ENCODE assay signal across 1 cellular context in the genomic region with DNA sequence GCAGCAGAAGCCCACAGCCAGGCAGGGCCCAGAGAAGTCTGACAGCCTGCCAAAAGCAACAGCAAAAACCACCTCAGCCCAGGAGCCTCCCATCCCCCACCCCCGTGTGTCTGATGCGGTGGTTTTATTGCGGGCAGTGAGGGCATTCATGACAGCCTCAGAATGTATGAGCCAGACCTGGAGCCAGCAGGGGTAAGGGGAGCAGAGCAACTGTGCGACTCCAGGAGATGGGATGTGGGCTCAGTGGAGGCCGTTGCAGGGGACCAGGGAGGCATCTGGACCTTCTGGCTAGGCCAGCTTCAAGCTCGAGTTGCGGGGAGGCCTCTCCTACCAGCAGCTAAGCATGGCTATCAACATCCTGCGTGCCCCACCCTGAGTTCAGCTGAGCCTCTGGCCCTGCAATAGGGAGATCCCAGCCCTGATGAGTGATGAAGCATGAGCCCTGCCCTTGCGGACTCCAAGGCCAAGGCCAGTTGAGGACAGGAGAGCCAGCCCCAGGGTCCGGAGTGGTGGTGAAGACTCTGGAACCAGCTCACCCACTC.
A peak's percentile ranks its signal among the peaks of the same experiment; 100 is the strongest.
TF ChIP-seq lines count a peak whose summit lies in the region.

No MANE protein-coding gene starts in this region.

TF ChIP-seq in HEK293, 187 proteins besides CTCF, POLR2A, EP300 and RAD21 (continued from another document and continues in another):
- TF ChIP-seq, protein P1, sequence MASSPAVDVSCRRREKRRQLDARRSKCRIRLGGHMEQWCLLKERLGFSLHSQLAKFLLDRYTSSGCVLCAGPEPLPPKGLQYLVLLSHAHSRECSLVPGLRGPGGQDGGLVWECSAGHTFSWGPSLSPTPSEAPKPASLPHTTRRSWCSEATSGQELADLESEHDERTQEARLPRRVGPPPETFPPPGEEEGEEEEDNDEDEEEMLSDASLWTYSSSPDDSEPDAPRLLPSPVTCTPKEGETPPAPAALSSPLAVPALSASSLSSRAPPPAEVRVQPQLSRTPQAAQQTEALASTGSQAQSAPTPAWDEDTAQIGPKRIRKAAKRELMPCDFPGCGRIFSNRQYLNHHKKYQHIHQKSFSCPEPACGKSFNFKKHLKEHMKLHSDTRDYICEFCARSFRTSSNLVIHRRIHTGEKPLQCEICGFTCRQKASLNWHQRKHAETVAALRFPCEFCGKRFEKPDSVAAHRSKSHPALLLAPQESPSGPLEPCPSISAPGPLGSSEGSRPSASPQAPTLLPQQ (tag by site-specific recombination; IDR thresholded peaks at IDR 0.05): peak; percentile 79
- TF ChIP-seq ZNF629 (tag by site-specific recombination; IDR thresholded peaks at IDR 0.05) (0 out of 2 replicates have a peak, but pooled peaks have one; percentile 31), ZNF596 (tag by site-specific recombination; IDR thresholded peaks at IDR 0.05) (no peak), ZNF311 (tag by site-specific recombination; IDR thresholded peaks at IDR 0.05; ENCODE audit: borderline replicate concordance) (no peak), ZNF10 (tag by site-specific recombination; IDR thresholded peaks at IDR 0.05) (no peak), ZNF548 (tag by site-specific recombination; IDR thresholded peaks at IDR 0.05) (no peak), ZNF140 (tag by site-specific recombination; IDR thresholded peaks at IDR 0.05) (no peak), ZNF654 (tag by site-specific recombination; IDR thresholded peaks at IDR 0.05; ENCODE audit: low read depth) (no peak), ZNF114 (tag by site-specific recombination; IDR thresholded peaks at IDR 0.05) (no peak), ZNF624 (tag by site-specific recombination; IDR thresholded peaks at IDR 0.05) (no peak), ZNF335 (tag by site-specific recombination; conservative IDR thresholded peaks at IDR 0.05) (no peak), ZNF223 (tag by site-specific recombination; IDR thresholded peaks at IDR 0.05) (no peak), RBAK (tag by site-specific recombination; IDR thresholded peaks at IDR 0.05) (no peak), YY1 (tag by site-specific recombination; IDR thresholded peaks at IDR 0.05) (no peak), KLF9 (tag by site-specific recombination; IDR thresholded peaks at IDR 0.05; ENCODE audit: low read depth) (no peak), ZNF621 (tag by site-specific recombination; IDR thresholded peaks at IDR 0.05) (no peak), ZNF16 (tag by site-specific recombination; IDR thresholded peaks at IDR 0.05; ENCODE audit: low read depth) (no peak), ZNF843 (tag by site-specific recombination; IDR thresholded peaks at IDR 0.05) (no peak), SP2 (tag by site-specific recombination; IDR thresholded peaks at IDR 0.05) (no peak), ZXDB (tag by site-specific recombination; IDR thresholded peaks at IDR 0.05) (0 out of 2 replicates have a peak, but pooled peaks have one; percentile 36), ZNF529 (tag by site-specific recombination; IDR thresholded peaks at IDR 0.05; ENCODE audit: insufficient replicate concordance) (no peak), SP3 (tag by site-specific recombination; IDR thresholded peaks at IDR 0.05) (no peak), GLIS1 (tag by site-specific recombination; IDR thresholded peaks at IDR 0.05) (peak; percentile 99), ZNF2 (tag by site-specific recombination; IDR thresholded peaks at IDR 0.05) (no peak), ZNF830 (tag by site-specific recombination; IDR thresholded peaks at IDR 0.05; ENCODE audit: low read depth) (no peak), ZNF266 (tag by site-specific recombination; IDR thresholded peaks at IDR 0.05; ENCODE audit: low read depth) (no peak), ZNF423 (tag by site-specific recombination; IDR thresholded peaks at IDR 0.05) (no peak), ZNF19 (tag by site-specific recombination; IDR thresholded peaks at IDR 0.05; ENCODE audit: low read depth) (no peak), ZSCAN16 (tag by site-specific recombination; IDR thresholded peaks at IDR 0.05) (no peak), ZNF776 (tag by site-specific recombination; IDR thresholded peaks at IDR 0.05; ENCODE audit: borderline replicate concordance) (no peak), SETDB1 (IDR thresholded peaks at IDR 0.05; ENCODE audit: insufficient read length, low read length) (no peak), ZNF37A (tag by site-specific recombination; IDR thresholded peaks at IDR 0.05) (no peak), ZFP69B (tag by site-specific recombination; IDR thresholded peaks at IDR 0.05) (no peak; the same call in 1 of the 2 replicates)
- TF ChIP-seq, protein P2, sequence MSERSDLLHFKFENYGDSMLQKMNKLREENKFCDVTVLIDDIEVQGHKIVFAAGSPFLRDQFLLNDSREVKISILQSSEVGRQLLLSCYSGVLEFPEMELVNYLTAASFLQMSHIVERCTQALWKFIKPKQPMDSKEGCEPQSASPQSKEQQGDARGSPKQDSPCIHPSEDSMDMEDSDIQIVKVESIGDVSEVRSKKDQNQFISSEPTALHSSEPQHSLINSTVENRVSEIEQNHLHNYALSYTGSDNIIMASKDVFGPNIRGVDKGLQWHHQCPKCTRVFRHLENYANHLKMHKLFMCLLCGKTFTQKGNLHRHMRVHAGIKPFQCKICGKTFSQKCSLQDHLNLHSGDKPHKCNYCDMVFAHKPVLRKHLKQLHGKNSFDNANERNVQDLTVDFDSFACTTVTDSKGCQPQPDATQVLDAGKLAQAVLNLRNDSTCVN (tag by site-specific recombination; optimal IDR thresholded peaks at IDR 0.05): no peak
- TF ChIP-seq, protein P3, sequence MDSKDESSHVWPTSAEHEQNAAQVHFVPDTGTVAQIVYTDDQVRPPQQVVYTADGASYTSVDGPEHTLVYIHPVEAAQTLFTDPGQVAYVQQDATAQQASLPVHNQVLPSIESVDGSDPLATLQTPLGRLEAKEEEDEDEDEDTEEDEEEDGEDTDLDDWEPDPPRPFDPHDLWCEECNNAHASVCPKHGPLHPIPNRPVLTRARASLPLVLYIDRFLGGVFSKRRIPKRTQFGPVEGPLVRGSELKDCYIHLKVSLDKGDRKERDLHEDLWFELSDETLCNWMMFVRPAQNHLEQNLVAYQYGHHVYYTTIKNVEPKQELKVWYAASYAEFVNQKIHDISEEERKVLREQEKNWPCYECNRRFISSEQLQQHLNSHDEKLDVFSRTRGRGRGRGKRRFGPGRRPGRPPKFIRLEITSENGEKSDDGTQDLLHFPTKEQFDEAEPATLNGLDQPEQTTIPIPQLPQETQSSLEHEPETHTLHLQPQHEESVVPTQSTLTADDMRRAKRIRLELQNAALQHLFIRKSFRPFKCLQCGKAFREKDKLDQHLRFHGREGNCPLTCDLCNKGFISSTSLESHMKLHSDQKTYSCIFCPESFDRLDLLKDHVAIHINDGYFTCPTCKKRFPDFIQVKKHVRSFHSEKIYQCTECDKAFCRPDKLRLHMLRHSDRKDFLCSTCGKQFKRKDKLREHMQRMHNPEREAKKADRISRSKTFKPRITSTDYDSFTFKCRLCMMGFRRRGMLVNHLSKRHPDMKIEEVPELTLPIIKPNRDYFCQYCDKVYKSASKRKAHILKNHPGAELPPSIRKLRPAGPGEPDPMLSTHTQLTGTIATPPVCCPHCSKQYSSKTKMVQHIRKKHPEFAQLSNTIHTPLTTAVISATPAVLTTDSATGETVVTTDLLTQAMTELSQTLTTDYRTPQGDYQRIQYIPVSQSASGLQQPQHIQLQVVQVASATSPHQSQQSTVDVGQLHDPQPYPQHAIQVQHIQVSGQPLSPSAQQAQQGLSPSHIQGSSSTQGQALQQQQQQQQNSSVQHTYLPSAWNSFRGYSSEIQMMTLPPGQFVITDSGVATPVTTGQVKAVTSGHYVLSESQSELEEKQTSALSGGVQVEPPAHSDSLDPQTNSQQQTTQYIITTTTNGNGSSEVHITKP (tag by site-specific recombination; IDR thresholded peaks at IDR 0.05): no peak
- TF ChIP-seq, protein P4, sequence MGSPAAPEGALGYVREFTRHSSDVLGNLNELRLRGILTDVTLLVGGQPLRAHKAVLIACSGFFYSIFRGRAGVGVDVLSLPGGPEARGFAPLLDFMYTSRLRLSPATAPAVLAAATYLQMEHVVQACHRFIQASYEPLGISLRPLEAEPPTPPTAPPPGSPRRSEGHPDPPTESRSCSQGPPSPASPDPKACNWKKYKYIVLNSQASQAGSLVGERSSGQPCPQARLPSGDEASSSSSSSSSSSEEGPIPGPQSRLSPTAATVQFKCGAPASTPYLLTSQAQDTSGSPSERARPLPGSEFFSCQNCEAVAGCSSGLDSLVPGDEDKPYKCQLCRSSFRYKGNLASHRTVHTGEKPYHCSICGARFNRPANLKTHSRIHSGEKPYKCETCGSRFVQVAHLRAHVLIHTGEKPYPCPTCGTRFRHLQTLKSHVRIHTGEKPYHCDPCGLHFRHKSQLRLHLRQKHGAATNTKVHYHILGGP (tag by site-specific recombination; IDR thresholded peaks at IDR 0.05): no peak
- TF ChIP-seq, protein P5, sequence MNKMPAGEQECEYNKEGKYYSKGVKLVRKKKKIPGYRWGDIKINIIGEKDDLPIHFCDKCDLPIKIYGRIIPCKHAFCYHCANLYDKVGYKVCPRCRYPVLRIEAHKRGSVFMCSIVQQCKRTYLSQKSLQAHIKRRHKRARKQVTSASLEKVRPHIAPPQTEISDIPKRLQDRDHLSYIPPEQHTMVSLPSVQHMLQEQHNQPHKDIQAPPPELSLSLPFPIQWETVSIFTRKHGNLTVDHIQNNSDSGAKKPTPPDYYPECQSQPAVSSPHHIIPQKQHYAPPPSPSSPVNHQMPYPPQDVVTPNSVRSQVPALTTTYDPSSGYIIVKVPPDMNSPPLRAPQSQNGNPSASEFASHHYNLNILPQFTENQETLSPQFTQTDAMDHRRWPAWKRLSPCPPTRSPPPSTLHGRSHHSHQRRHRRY (tag by site-specific recombination; IDR thresholded peaks at IDR 0.05): no peak
- TF ChIP-seq, protein P6, sequence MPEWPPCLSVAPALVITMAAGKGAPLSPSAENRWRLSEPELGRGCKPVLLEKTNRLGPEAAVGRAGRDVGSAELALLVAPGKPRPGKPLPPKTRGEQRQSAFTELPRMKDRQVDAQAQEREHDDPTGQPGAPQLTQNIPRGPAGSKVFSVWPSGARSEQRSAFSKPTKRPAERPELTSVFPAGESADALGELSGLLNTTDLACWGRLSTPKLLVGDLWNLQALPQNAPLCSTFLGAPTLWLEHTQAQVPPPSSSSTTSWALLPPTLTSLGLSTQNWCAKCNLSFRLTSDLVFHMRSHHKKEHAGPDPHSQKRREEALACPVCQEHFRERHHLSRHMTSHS (tag by site-specific recombination; IDR thresholded peaks at IDR 0.05): no peak
- TF ChIP-seq, protein P7, sequence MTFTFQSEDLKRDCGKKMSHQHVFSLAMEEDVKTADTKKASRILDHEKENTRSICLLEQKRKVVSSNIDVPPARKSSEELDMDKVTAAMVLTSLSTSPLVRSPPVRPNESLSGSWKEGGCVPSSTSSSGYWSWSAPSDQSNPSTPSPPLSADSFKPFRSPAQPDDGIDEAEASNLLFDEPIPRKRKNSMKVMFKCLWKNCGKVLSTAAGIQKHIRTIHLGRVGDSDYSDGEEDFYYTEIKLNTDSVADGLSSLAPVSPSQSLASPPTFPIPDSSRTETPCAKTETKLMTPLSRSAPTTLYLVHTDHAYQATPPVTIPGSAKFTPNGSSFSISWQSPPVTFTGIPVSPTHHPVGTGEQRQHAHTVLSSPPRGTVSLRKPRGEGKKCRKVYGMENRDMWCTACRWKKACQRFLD (tag by site-specific recombination; IDR thresholded peaks at IDR 0.05): no peak
- TF ChIP-seq, protein P8, sequence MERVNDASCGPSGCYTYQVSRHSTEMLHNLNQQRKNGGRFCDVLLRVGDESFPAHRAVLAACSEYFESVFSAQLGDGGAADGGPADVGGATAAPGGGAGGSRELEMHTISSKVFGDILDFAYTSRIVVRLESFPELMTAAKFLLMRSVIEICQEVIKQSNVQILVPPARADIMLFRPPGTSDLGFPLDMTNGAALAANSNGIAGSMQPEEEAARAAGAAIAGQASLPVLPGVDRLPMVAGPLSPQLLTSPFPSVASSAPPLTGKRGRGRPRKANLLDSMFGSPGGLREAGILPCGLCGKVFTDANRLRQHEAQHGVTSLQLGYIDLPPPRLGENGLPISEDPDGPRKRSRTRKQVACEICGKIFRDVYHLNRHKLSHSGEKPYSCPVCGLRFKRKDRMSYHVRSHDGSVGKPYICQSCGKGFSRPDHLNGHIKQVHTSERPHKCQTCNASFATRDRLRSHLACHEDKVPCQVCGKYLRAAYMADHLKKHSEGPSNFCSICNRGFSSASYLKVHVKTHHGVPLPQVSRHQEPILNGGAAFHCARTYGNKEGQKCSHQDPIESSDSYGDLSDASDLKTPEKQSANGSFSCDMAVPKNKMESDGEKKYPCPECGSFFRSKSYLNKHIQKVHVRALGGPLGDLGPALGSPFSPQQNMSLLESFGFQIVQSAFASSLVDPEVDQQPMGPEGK (tag by site-specific recombination; IDR thresholded peaks at IDR 0.05): peak; percentile 65
- TF ChIP-seq, protein P9, sequence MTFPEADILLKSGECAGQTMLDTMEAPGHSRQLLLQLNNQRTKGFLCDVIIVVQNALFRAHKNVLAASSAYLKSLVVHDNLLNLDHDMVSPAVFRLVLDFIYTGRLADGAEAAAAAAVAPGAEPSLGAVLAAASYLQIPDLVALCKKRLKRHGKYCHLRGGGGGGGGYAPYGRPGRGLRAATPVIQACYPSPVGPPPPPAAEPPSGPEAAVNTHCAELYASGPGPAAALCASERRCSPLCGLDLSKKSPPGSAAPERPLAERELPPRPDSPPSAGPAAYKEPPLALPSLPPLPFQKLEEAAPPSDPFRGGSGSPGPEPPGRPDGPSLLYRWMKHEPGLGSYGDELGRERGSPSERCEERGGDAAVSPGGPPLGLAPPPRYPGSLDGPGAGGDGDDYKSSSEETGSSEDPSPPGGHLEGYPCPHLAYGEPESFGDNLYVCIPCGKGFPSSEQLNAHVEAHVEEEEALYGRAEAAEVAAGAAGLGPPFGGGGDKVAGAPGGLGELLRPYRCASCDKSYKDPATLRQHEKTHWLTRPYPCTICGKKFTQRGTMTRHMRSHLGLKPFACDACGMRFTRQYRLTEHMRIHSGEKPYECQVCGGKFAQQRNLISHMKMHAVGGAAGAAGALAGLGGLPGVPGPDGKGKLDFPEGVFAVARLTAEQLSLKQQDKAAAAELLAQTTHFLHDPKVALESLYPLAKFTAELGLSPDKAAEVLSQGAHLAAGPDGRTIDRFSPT (tag by site-specific recombination; IDR thresholded peaks at IDR 0.05): no peak
- TF ChIP-seq, protein P10, sequence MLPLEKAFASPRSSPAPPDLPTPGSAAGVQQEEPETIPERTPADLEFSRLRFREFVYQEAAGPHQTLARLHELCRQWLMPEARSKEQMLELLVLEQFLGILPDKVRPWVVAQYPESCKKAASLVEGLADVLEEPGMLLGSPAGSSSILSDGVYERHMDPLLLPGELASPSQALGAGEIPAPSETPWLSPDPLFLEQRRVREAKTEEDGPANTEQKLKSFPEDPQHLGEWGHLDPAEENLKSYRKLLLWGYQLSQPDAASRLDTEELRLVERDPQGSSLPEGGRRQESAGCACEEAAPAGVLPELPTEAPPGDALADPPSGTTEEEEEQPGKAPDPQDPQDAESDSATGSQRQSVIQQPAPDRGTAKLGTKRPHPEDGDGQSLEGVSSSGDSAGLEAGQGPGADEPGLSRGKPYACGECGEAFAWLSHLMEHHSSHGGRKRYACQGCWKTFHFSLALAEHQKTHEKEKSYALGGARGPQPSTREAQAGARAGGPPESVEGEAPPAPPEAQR (tag by site-specific recombination; IDR thresholded peaks at IDR 0.05): no peak
- TF ChIP-seq, protein P11, sequence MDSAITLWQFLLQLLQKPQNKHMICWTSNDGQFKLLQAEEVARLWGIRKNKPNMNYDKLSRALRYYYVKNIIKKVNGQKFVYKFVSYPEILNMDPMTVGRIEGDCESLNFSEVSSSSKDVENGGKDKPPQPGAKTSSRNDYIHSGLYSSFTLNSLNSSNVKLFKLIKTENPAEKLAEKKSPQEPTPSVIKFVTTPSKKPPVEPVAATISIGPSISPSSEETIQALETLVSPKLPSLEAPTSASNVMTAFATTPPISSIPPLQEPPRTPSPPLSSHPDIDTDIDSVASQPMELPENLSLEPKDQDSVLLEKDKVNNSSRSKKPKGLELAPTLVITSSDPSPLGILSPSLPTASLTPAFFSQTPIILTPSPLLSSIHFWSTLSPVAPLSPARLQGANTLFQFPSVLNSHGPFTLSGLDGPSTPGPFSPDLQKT (IDR thresholded peaks at IDR 0.05; ENCODE audit: borderline replicate concordance, low read depth, low read length): no peak
